10 cellular contexts compared by ENCODE assay signal in genomic region chr19:8391274-8392016, GRCh38. TPM values are rescaled to one million over a fixed set of nuclear protein-coding genes. Genes with fewer than 3 reads are reported as not detected.
DNase-seq lines count a peak whose midpoint lies in the region; ATAC-seq, FAIRE-seq and TF ChIP-seq lines count a peak whose summit lies in the region.
"Had no signal": no experiment of that assay in that cellular context is flagged by ENCODE, and none has a peak within 500 bp of the region (broad histone marks: within the 10 kb centered on the region; RNA-seq: fewer than 3 reads in every experiment).

No MANE protein-coding gene starts in this region.

- ATAC-seq in K562 (no peak), HG03097 (IDR thresholded peaks at IDR 0.05; ENCODE audit: low FRiP score, unreplicated experiment) (no peak)

- TF ChIP-seq CTCF in K562 (IDR thresholded peaks at IDR 0.05 in 2 of 3, conservative IDR thresholded peaks at IDR 0.05 in 1 of 3; ENCODE audit: insufficient read depth in 2 of 3, low read depth in 1 of 3, low read length in 3 of 3) (no peak), type B pancreatic cell (conservative IDR thresholded peaks at IDR 0.05) (no peak)

- intact Hi-C loops in K562 (cut with micrococcal nuclease): no loop called here

- H3K9ac ChIP-seq in K562 (ENCODE audit: insufficient read depth in 1 of 2, low read depth in 2 of 2, low read length in 2 of 2): peak overlapping the region in 1 of 2 experiments; percentile 70; a peak in 2 of 4 replicates

- peaks cover 6% of the 10 kb centered on the region for H3K36me3 Mint-ChIP-seq in activated naive CD4-positive, alpha-beta T cell treated with anti-CD3 and anti-CD28 coated beads, Interleukin-2, amount 50 U/mL, for 24 hours
- H3K36me3 Mint-ChIP-seq in type B pancreatic cell: peaks cover 8% of the 10 kb centered on the region

- no peak for TF ChIP-seq EP300 in K562 (IDR thresholded peaks at IDR 0.05; ENCODE audit: low read length)

- peak overlapping the region; percentile 59 for H3K27ac Mint-ChIP-seq in activated naive CD4-positive, alpha-beta T cell treated with anti-CD3 and anti-CD28 coated beads, Interleukin-2, amount 50 U/mL, for 24 hours
- H3K27ac Mint-ChIP-seq in type B pancreatic cell: peak overlapping the region; percentile 55

- peak overlapping the region; percentile 70 for H3K4me3 Mint-ChIP-seq in activated naive CD4-positive, alpha-beta T cell treated with anti-CD3 and anti-CD28 coated beads, Interleukin-2, amount 50 U/mL, for 24 hours
- H3K4me3 Mint-ChIP-seq in type B pancreatic cell: peak overlapping the region; percentile 82

- CTCF ChIA-PET in K562 (lab: Yijun Ruan, JAX; ENCODE audit: low intra/inter-chr PET ratio): interaction anchor here (0.5 kb wide), 1 partner anchor 189 kb away, joined by 3 read pairs; no protein-coding TSS in a partner anchor

- H3K27ac ChIP-seq in K562 (ENCODE audit: extremely low read depth, low read depth, low read length) (peak overlapping the region; percentile 35; the same call in 1 of the 3 replicates), mesodermal cell (ENCODE audit: low read depth, low read length, severe bottlenecking) (no peak overlapping the region)

- H3K4me3 ChIP-seq in K562 (peak overlapping the region; percentile 67; the same call in 1 of the 2 replicates), mesodermal cell (ENCODE audit: extremely low read depth, insufficient read depth, low read length, poor library complexity, severe bottlenecking) (peak overlapping the region; percentile 94)

- H3K36me3 ChIP-seq in K562 (ENCODE audit: control insufficient read depth, insufficient read depth, low read length): 0 out of 3 replicates have a peak, but pooled peaks cover 7% of the 10 kb centered on the region
- peaks cover 23% of the 10 kb centered on the region for H3K36me3 ChIP-seq in mesodermal cell (ENCODE audit: control insufficient read depth, insufficient read depth, low read length)

- POLR2A ChIA-PET in K562 (lab: Yijun Ruan, JAX): interaction anchor here (0.6 to 2.2 kb wide), 8 partner anchors 13 to 71 kb away, joined by 3 to 7 read pairs (median 3); partner anchors contain the start of gene NDUFA7

- no TSS peak for BruUV-seq in K562 (replicated peaks; lab: Mats Ljungman, UMichigan)

- no peaks in the 10 kb centered on the region for H3K9me1 ChIP-seq in K562 (ENCODE audit: control insufficient read depth, insufficient read depth, low read length)

- no peak for TF ChIP-seq RAD21 in K562 (CRISPR knock-in tag; conservative IDR thresholded peaks at IDR 0.05 in 1 of 2, IDR thresholded peaks at IDR 0.05 in 1 of 2)

- no peaks in the 10 kb centered on the region for H3K27me3 ChIP-seq in K562 (ENCODE audit: control insufficient read depth in 2 of 2, insufficient read depth in 2 of 2, low read length in 2 of 2)

- in situ Hi-C loops in K562 (cut with MboI): no loop called here

- H3K9me3 Mint-ChIP-seq in activated naive CD4-positive, alpha-beta T cell treated with anti-CD3 and anti-CD28 coated beads, Interleukin-2, amount 50 U/mL, for 24 hours: no peaks in the 10 kb centered on the region
- peaks cover 8% of the 10 kb centered on the region for H3K9me3 Mint-ChIP-seq in type B pancreatic cell

- H3K9me3 ChIP-seq in K562 (replicated peaks; ENCODE audit: control insufficient read depth, insufficient read depth, low read depth, low read length) (peaks cover 4% of the 10 kb centered on the region), mesodermal cell (ENCODE audit: control insufficient read depth, low read length) (peaks cover 3% of the 10 kb centered on the region)

- H3K4me1 Mint-ChIP-seq in activated naive CD4-positive, alpha-beta T cell treated with anti-CD3 and anti-CD28 coated beads, Interleukin-2, amount 50 U/mL, for 24 hours: peaks cover 28% of the 10 kb centered on the region
- H3K4me1 Mint-ChIP-seq in type B pancreatic cell (ENCODE audit: unreplicated experiment): peaks cover 19% of the 10 kb centered on the region

- H3K4me2 ChIP-seq in K562 (ENCODE audit: insufficient read depth, low read length): peak overlapping the region; percentile 70

- peaks cover 21 to 47% of the 10 kb centered on the region in 2 experiments; a peak in 4 of 5 replicates for H3K4me1 ChIP-seq in K562 (replicated peaks in 1 of 2; ENCODE audit: control insufficient read depth in 2 of 2, insufficient read depth in 2 of 2, low read length in 2 of 2)
- H3K4me1 ChIP-seq in mesodermal cell (ENCODE audit: control insufficient read depth, insufficient read depth, low read length, poor library complexity, severe bottlenecking): peaks cover 23% of the 10 kb centered on the region

- H3K79me2 ChIP-seq in K562 (ENCODE audit: control insufficient read depth, insufficient read depth, low read length): peaks cover 48% of the 10 kb centered on the region

- no peak for DNase-seq in activated naive CD4-positive, alpha-beta T cell treated with anti-CD3 and anti-CD28 coated beads, Interleukin-2, amount 50 U/mL, for 16 hours
- DNase-seq in K562 (ENCODE audit: extremely low read depth in 1 of 4, low spot score in 3 of 4) (no peak), type B pancreatic cell (ENCODE audit: extremely low spot score, unreplicated experiment) (no peak), NCI-H1930 (lab: John Stamatoyannopoulos, UW) (no peak), NCI-H2171 (lab: John Stamatoyannopoulos, UW) (no peak)
- DNase-seq: SIG-M5 had no signal

- no peaks in the 10 kb centered on the region for H3K27me3 Mint-ChIP-seq in activated naive CD4-positive, alpha-beta T cell treated with anti-CD3 and anti-CD28 coated beads, Interleukin-2, amount 50 U/mL, for 24 hours
- no peaks in the 10 kb centered on the region for H3K27me3 Mint-ChIP-seq in type B pancreatic cell

- no peak for FAIRE-seq in K562 (lab: Jason Lieb, UNC)
- FAIRE-seq: endometrium had no signal

- H4K20me1 ChIP-seq in K562 (replicated peaks; ENCODE audit: control insufficient read depth, insufficient read depth, low read length): peaks cover 30% of the 10 kb centered on the region

- TF ChIP-seq POLR2A in K562 (conservative IDR thresholded peaks at IDR 0.05): no peak

- 69% methylated on average over 14 of the region's 21 CpGs for WGBS in K562 (ENCODE audit: insufficient coverage, low coverage, missing lambda C conversion rate)
- WGBS in mesodermal cell (ENCODE audit: insufficient coverage in 2 of 2), 2 experiments: 93 to 96% methylated on average over 17 to 20 of the region's 21 CpGs

- H2AFZ ChIP-seq in K562 (ENCODE audit: low read depth, low read length): no peak overlapping the region

RNA-seq across cellular contexts. Expression of gene RAB11B, which starts 1.3 kb away (rescaled TPM):
- total RNA-seq in K562 (2011; cell fraction: chromatin; rRNA removed; ENCODE audit: low replicate concordance): 47.8 and 110 TPM in 2 replicates
- total RNA-seq in K562 (2011; cell fraction: nucleolus; rRNA removed): 74.5 and 92.6 TPM in 2 replicates
- total RNA-seq in K562 (2011; cell fraction: nucleoplasm; rRNA removed): 59.3 and 63.7 TPM in 2 replicates
- total RNA-seq in K562 (2014; rRNA removed) (13.8 and 14.6 TPM in 2 replicates), K562 (2014; rRNA removed; fragmentation: Illumina TruSeq; extraction: Trizol) (2.1 and 2.9 TPM in 2 replicates), K562 (2015; rRNA removed; fragmentation: Illumina TruSeq; extraction: Trizol) (6.5 and 9.1 TPM in 2 replicates), K562 (2021) (71.0 and 72.3 TPM in 2 replicates), type B pancreatic cell (ENCODE audit: low replicate concordance) (106 and 123 TPM in 2 replicates)
- polyA plus RNA-seq in K562 (2011; rRNA removed) (18.4 and 36.4 TPM in 2 replicates), K562 (2014; fragmentation: Illumina TruSeq; extraction: Trizol) (14.3 and 42.6 TPM in 2 replicates), K562 (2014; fragmentation: Nextera tagmentation; extraction: Ambion mirVana) (1 to 10 TPM in 1 of 2 experiments, under 1 TPM in 1; 0.74 to 1.0 TPM), K562 (2014; rRNA removed) (40.9 and 57.7 TPM in 2 replicates)
- polyA plus RNA-seq in K562 (2011; cell fraction: cytosol; rRNA removed): 33.8 and 40.2 TPM in 2 replicates
- 90.4 and 128 TPM in 2 replicates for polyA plus RNA-seq in K562 (2011; cell fraction: nucleus; rRNA removed)
- polyA plus RNA-seq in K562 (2012): 99.8 and 107 TPM in 2 replicates
- 7.2 and 11.7 TPM in 2 replicates for polyA minus RNA-seq in K562 (2011; rRNA and poly(A)+ RNA removed)
- 35.4 and 57.5 TPM in 2 replicates for polyA minus RNA-seq in K562 (2011; cell fraction: cytosol; rRNA and poly(A)+ RNA removed)
- 20.2 and 28.5 TPM in 2 replicates for polyA minus RNA-seq in K562 (2011; cell fraction: nucleus; rRNA and poly(A)+ RNA removed)
- 111 TPM for polyA plus RNA-seq in mesodermal cell (2013, experiment 1 of 2)
- 95.1 TPM for polyA plus RNA-seq in mesodermal cell (2013, experiment 2 of 2)

RNA-seq across cellular contexts. Expression of gene MARCHF2, which starts 21.7 kb away (rescaled TPM):
- 2.0 and 5.2 TPM in 2 replicates for total RNA-seq in K562 (2011; cell fraction: chromatin; rRNA removed; ENCODE audit: low replicate concordance)
- total RNA-seq in K562 (2011; cell fraction: nucleolus; rRNA removed): 6.2 and 6.5 TPM in 2 replicates
- 4.1 and 4.8 TPM in 2 replicates for total RNA-seq in K562 (2011; cell fraction: nucleoplasm; rRNA removed)
- total RNA-seq in K562 (2014; rRNA removed): 6.4 and 9.6 TPM in 2 replicates
- total RNA-seq in K562 (2014; rRNA removed; fragmentation: Illumina TruSeq; extraction: Trizol): 1.2 and 1.9 TPM in 2 replicates
- total RNA-seq in K562 (2015; rRNA removed; fragmentation: Illumina TruSeq; extraction: Trizol): 1.9 and 2.2 TPM in 2 replicates
- total RNA-seq in K562 (2021): 4.1 and 4.2 TPM in 2 replicates
- 2.2 and 3.1 TPM in 2 replicates for polyA plus RNA-seq in K562 (2011; rRNA removed)
- 4.8 and 8.7 TPM in 2 replicates for polyA plus RNA-seq in K562 (2011; cell fraction: cytosol; rRNA removed)
- 2.6 and 6.9 TPM in 2 replicates for polyA plus RNA-seq in K562 (2011; cell fraction: nucleus; rRNA removed)
- polyA plus RNA-seq in K562 (2012): 5.4 and 13.1 TPM in 2 replicates
- polyA plus RNA-seq in K562 (2014; fragmentation: Illumina TruSeq; extraction: Trizol): 2.0 and 3.3 TPM in 2 replicates
- polyA plus RNA-seq in K562 (2014; fragmentation: Nextera tagmentation; extraction: Ambion mirVana): under 1 TPM; 0.39 to 0.41 TPM
- polyA plus RNA-seq in K562 (2014; rRNA removed): 3.7 and 5.2 TPM in 2 replicates
- polyA minus RNA-seq in K562 (2011; rRNA and poly(A)+ RNA removed): 0.63 and 1.4 TPM in 2 replicates
- 3.6 and 3.8 TPM in 2 replicates for polyA minus RNA-seq in K562 (2011; cell fraction: cytosol; rRNA and poly(A)+ RNA removed)
- polyA minus RNA-seq in K562 (2011; cell fraction: nucleus; rRNA and poly(A)+ RNA removed): 1.2 and 1.3 TPM in 2 replicates
- 26.4 TPM for polyA plus RNA-seq in mesodermal cell (2013, experiment 1 of 2)
- 20.7 TPM for polyA plus RNA-seq in mesodermal cell (2013, experiment 2 of 2)
- total RNA-seq in type B pancreatic cell (ENCODE audit: low replicate concordance): 15.5 and 24.7 TPM in 2 replicates

RNA-seq across cellular contexts. Expression of gene ANGPTL4, which starts 27.5 kb away (rescaled TPM):
- 0.35 and 2.5 TPM in 2 replicates for total RNA-seq in K562 (2011; cell fraction: chromatin; rRNA removed; ENCODE audit: low replicate concordance)
- total RNA-seq in K562 (2011; cell fraction: nucleolus; rRNA removed): 1.8 and 4.8 TPM in 2 replicates
- total RNA-seq in K562 (2011; cell fraction: nucleoplasm; rRNA removed): 1.4 and 1.8 TPM in 2 replicates
- total RNA-seq in K562 (2014; rRNA removed) (0.05 and 0.33 TPM in 2 replicates), K562 (2014; rRNA removed; fragmentation: Illumina TruSeq; extraction: Trizol) (not detected in 2 replicates), K562 (2015; rRNA removed; fragmentation: Illumina TruSeq; extraction: Trizol) (0.08 and 0.22 TPM in 2 replicates), K562 (2021) (0.20 and 0.24 TPM in 2 replicates), type B pancreatic cell (ENCODE audit: low replicate concordance) (4.2 and 4.7 TPM in 2 replicates)
- polyA plus RNA-seq in K562 (2011; rRNA removed) (0.64 and 0.77 TPM in 2 replicates), K562 (2014; fragmentation: Illumina TruSeq; extraction: Trizol) (0.32 TPM in 1 of 2 replicates, not detected in the other), K562 (2014; fragmentation: Nextera tagmentation; extraction: Ambion mirVana) (not detected), K562 (2014; rRNA removed) (0.15 and 0.85 TPM in 2 replicates)
- 0.46 and 3.3 TPM in 2 replicates for polyA plus RNA-seq in K562 (2011; cell fraction: cytosol; rRNA removed)
- polyA plus RNA-seq in K562 (2011; cell fraction: nucleus; rRNA removed): 0.94 and 4.1 TPM in 2 replicates
- 0.61 and 0.65 TPM in 2 replicates for polyA plus RNA-seq in K562 (2012)
- polyA minus RNA-seq in K562 (2011; rRNA and poly(A)+ RNA removed): 0.46 TPM in 1 of 2 replicates, not detected in the other
- 2.3 TPM in 1 of 2 replicates, not detected in the other for polyA minus RNA-seq in K562 (2011; cell fraction: cytosol; rRNA and poly(A)+ RNA removed)
- polyA minus RNA-seq in K562 (2011; cell fraction: nucleus; rRNA and poly(A)+ RNA removed): 0.78 and 1.8 TPM in 2 replicates
- 10.0 TPM for polyA plus RNA-seq in mesodermal cell (2013, experiment 1 of 2)
- 7.6 TPM for polyA plus RNA-seq in mesodermal cell (2013, experiment 2 of 2)

RNA-seq across cellular contexts. Expression of gene KANK3, which starts 48.4 kb away (rescaled TPM):
- total RNA-seq in K562 (2011; cell fraction: chromatin; rRNA removed; ENCODE audit: low replicate concordance): 0.44 and 1.0 TPM in 2 replicates
- 0.53 and 0.83 TPM in 2 replicates for total RNA-seq in K562 (2011; cell fraction: nucleolus; rRNA removed)
- total RNA-seq in K562 (2011; cell fraction: nucleoplasm; rRNA removed): 0.76 and 0.95 TPM in 2 replicates
- not detected in 2 replicates for total RNA-seq in K562 (2014; rRNA removed)
- total RNA-seq in K562 (2014; rRNA removed; fragmentation: Illumina TruSeq; extraction: Trizol): not detected in 2 replicates
- not detected in 2 replicates for total RNA-seq in K562 (2015; rRNA removed; fragmentation: Illumina TruSeq; extraction: Trizol)
- total RNA-seq in K562 (2021): 0.22 and 0.40 TPM in 2 replicates
- 0.08 TPM in 2 replicates for polyA plus RNA-seq in K562 (2011; rRNA removed)
- polyA plus RNA-seq in K562 (2011; cell fraction: cytosol; rRNA removed): 0.10 and 0.27 TPM in 2 replicates
- polyA plus RNA-seq in K562 (2011; cell fraction: nucleus; rRNA removed): 0.41 and 0.82 TPM in 2 replicates
- 0.14 and 0.18 TPM in 2 replicates for polyA plus RNA-seq in K562 (2012)
- polyA plus RNA-seq in K562 (2014; fragmentation: Illumina TruSeq; extraction: Trizol): 0.06 TPM in 1 of 2 replicates, not detected in the other
- polyA plus RNA-seq in K562 (2014; fragmentation: Nextera tagmentation; extraction: Ambion mirVana): under 1 TPM in 1 of 2 experiments, not detected in 1; 0.03 TPM
- polyA plus RNA-seq in K562 (2014; rRNA removed): not detected in 2 replicates
- not detected in 2 replicates for polyA minus RNA-seq in K562 (2011; rRNA and poly(A)+ RNA removed)
- not detected in 2 replicates for polyA minus RNA-seq in K562 (2011; cell fraction: cytosol; rRNA and poly(A)+ RNA removed)
- 0.11 and 0.54 TPM in 2 replicates for polyA minus RNA-seq in K562 (2011; cell fraction: nucleus; rRNA and poly(A)+ RNA removed)
- 7.2 TPM for polyA plus RNA-seq in mesodermal cell (2013, experiment 1 of 2)
- polyA plus RNA-seq in mesodermal cell (2013, experiment 2 of 2): 4.9 TPM
- total RNA-seq in type B pancreatic cell (ENCODE audit: low replicate concordance): 1.6 and 3.1 TPM in 2 replicates

RNA-seq across cellular contexts. Expression of gene HNRNPM, which starts 53.3 kb away (rescaled TPM):
- total RNA-seq in K562 (2011; cell fraction: chromatin; rRNA removed; ENCODE audit: low replicate concordance): 202 and 306 TPM in 2 replicates
- total RNA-seq in K562 (2011; cell fraction: nucleolus; rRNA removed): 151 and 162 TPM in 2 replicates
- 214 and 325 TPM in 2 replicates for total RNA-seq in K562 (2011; cell fraction: nucleoplasm; rRNA removed)
- total RNA-seq in K562 (2014; rRNA removed): 195 and 251 TPM in 2 replicates
- total RNA-seq in K562 (2014; rRNA removed; fragmentation: Illumina TruSeq; extraction: Trizol): 130 and 168 TPM in 2 replicates
- total RNA-seq in K562 (2015; rRNA removed; fragmentation: Illumina TruSeq; extraction: Trizol): 186 and 204 TPM in 2 replicates
- total RNA-seq in K562 (2021): 283 and 340 TPM in 2 replicates
- 107 and 127 TPM in 2 replicates for polyA plus RNA-seq in K562 (2011; rRNA removed)
- polyA plus RNA-seq in K562 (2011; cell fraction: cytosol; rRNA removed): 113 and 356 TPM in 2 replicates
- 136 and 152 TPM in 2 replicates for polyA plus RNA-seq in K562 (2011; cell fraction: nucleus; rRNA removed)
- polyA plus RNA-seq in K562 (2012): 189 and 403 TPM in 2 replicates
- polyA plus RNA-seq in K562 (2014; fragmentation: Illumina TruSeq; extraction: Trizol): 241 and 264 TPM in 2 replicates
- polyA plus RNA-seq in K562 (2014; fragmentation: Nextera tagmentation; extraction: Ambion mirVana): 10 to 100 TPM; 11.1 to 13.1 TPM
- polyA plus RNA-seq in K562 (2014; rRNA removed): 253 and 316 TPM in 2 replicates
- 124 and 136 TPM in 2 replicates for polyA minus RNA-seq in K562 (2011; rRNA and poly(A)+ RNA removed)
- 128 and 153 TPM in 2 replicates for polyA minus RNA-seq in K562 (2011; cell fraction: cytosol; rRNA and poly(A)+ RNA removed)
- 67.6 and 85.5 TPM in 2 replicates for polyA minus RNA-seq in K562 (2011; cell fraction: nucleus; rRNA and poly(A)+ RNA removed)
- 173 TPM for polyA plus RNA-seq in mesodermal cell (2013, experiment 1 of 2)
- 177 TPM for polyA plus RNA-seq in mesodermal cell (2013, experiment 2 of 2)
- 197 and 317 TPM in 2 replicates for total RNA-seq in type B pancreatic cell (ENCODE audit: low replicate concordance)
